Comparison of ENCODE assay signal across 1 cellular context in genomic region chr12:124866883-124867232, GRCh38.
TF ChIP-seq lines count a peak whose summit lies in the region.

No MANE protein-coding gene starts in this region.

TF ChIP-seq in K562, 482 proteins besides CTCF, POLR2A, EP300 and RAD21 (continued from another document and continues in another):
- peak; percentile 60; the same call in 1 of the 2 replicates for TF ChIP-seq ZBTB9 (CRISPR knock-in tag; IDR thresholded peaks at IDR 0.05)
- no peak for TF ChIP-seq CEBPG (CRISPR knock-in tag; IDR thresholded peaks at IDR 0.05)
- TF ChIP-seq CEBPG (tag; conservative IDR thresholded peaks at IDR 0.05 in 1 of 2, IDR thresholded peaks at IDR 0.05 in 1 of 2) = no peak
- no peak for TF ChIP-seq NELFE (IDR thresholded peaks at IDR 0.05; ENCODE audit: insufficient read depth, insufficient read length)
- TF ChIP-seq CUX1 (CRISPR knock-in tag; IDR thresholded peaks at IDR 0.05) = no peak
- no peak for TF ChIP-seq POLR3A (IDR thresholded peaks at IDR 0.05; ENCODE audit: borderline replicate concordance, extremely low read depth, insufficient read depth, insufficient read length)
- TF ChIP-seq ZNF586 (CRISPR knock-in tag; conservative IDR thresholded peaks at IDR 0.05) = no peak
- TF ChIP-seq ZNF282 (CRISPR knock-in tag; IDR thresholded peaks at IDR 0.05) = no peak
- no peak for TF ChIP-seq ZFPM2 (CRISPR knock-in tag; IDR thresholded peaks at IDR 0.05)
- no peak for TF ChIP-seq RREB1 (CRISPR knock-in tag; IDR thresholded peaks at IDR 0.05)
- no peak for TF ChIP-seq ZNF311 (CRISPR knock-in tag; IDR thresholded peaks at IDR 0.05)
- no peak for TF ChIP-seq ZNF699 (CRISPR knock-in tag; IDR thresholded peaks at IDR 0.05; ENCODE audit: insufficient replicate concordance)
- no peak for TF ChIP-seq BCLAF1 (IDR thresholded peaks at IDR 0.05; ENCODE audit: borderline replicate concordance in 1 of 2, control insufficient read depth in 1 of 2, low read depth in 2 of 2, low read length in 1 of 2)
- TF ChIP-seq TBL1XR1 (IDR thresholded peaks at IDR 0.05; ENCODE audit: low read length in 2 of 2) = no peak
- TF ChIP-seq ZNF224 (CRISPR knock-in tag; IDR thresholded peaks at IDR 0.05) = no peak
- no peak for TF ChIP-seq MBD2 (IDR thresholded peaks at IDR 0.05; ENCODE audit: borderline replicate concordance, low read depth)
- peak; percentile 30; the same call in 1 of the 2 replicates for TF ChIP-seq MGA (IDR thresholded peaks at IDR 0.05)
- no peak for TF ChIP-seq E2F8 (IDR thresholded peaks at IDR 0.05; ENCODE audit: low read depth, partially characterized antibody)
